8 cellular contexts compared by ENCODE assay signal in the genomic region with DNA sequence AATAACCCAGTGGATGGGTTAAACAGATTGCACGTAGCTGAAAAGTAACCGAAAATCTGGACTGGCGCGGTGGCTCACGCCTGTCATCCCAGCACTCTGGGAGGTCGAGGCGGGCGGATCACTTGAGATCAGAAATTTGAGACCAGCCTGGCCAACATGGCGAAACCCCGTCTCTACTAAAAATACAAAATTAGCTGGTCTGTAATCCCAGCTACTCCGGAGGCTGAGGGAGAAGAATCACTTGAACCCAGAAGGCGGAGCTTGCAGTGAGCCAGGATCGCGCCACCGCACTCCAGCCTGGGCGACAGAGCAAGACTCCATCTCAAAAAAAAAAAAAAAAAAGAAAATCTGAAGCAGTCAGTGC. TPM values are rescaled to one million over a fixed set of nuclear protein-coding genes. Genes with fewer than 3 reads are reported as not detected.
A peak's percentile ranks its signal among the peaks of the same experiment; 100 is the strongest.
DNase-seq lines count a peak whose midpoint lies in the region; ATAC-seq and TF ChIP-seq lines count a peak whose summit lies in the region.
"Not testable (repeated sequence)": the region's sequence is repeated elsewhere in the genome, so short reads cannot be mapped to it uniquely, and the experiment has no call there.

No MANE protein-coding gene starts in this region.

- not testable (repeated sequence) for H3K27me3 Mint-ChIP-seq in T-cell

- H3K4me1 ChIP-seq in Karpas-422 (ENCODE audit: low read length), result peaks cover 39% of the 10 kb centered on the region

- POLR2A ChIA-PET in AG04449 (lab: Yijun Ruan, JAX) (interaction anchor here (0.7 to 1.6 kb wide), 7 partner anchors 13 to 94 kb away, joined by 3 to 8 read pairs (median 4); a partner anchor contains a TSS), T-cell (lab: Charles Lee) (interaction anchor here in 1 of 2 donors (0.6 kb wide), 1 partner anchor 326 kb away, joined by 3 read pairs; no protein-coding TSS in a partner anchor)

- not testable (repeated sequence) for H3K9me2 ChIP-seq in Karpas-422 (replicated peaks; ENCODE audit: insufficient read depth, low read length)

- H3K27ac ChIP-seq in Karpas-422 (ENCODE audit: low read length), result peak overlapping the region; percentile 84

- in situ Hi-C loops in astrocyte of the cerebellum (cut with HindIII; ENCODE audit: low sequenced_read_pairs), result not testable (repeated sequence)

- H3K27ac Mint-ChIP-seq in T-cell, result peak overlapping the region; percentile 97

- peaks cover 34 to 40% (median 34%) of the 10 kb centered on the region in 3 donors for H3K4me1 Mint-ChIP-seq in T-cell

- H3K36me3 ChIP-seq in Karpas-422 (ENCODE audit: insufficient read depth, low read length), result peaks cover 13% of the 10 kb centered on the region; the same call in 1 of the 2 replicates

- not testable (repeated sequence) for DNase-seq in AG04449 (ENCODE audit: low read depth, low spot score); Karpas-422; astrocyte of the cerebellum (ENCODE audit: low read depth)
- peak in 6 of 34 experiments; percentile 5 to 46 (median 16) for DNase-seq in T-cell
- peak; percentile 29 to 58 for DNase-seq in foreskin fibroblast
- DNase-seq in mucosa of gallbladder (ENCODE audit: low spot score), result peak; percentile 23
- peak; percentile 55 for DNase-seq in stimulated activated CD4-positive, alpha-beta T cell treated with anti-CD3 and anti-CD28 coated beads, Interleukin-15, amount 100 ng/mL, for 24 hours

- not testable (repeated sequence) for H3K9me3 Mint-ChIP-seq in T-cell

- H3K36me3 Mint-ChIP-seq in T-cell, result not testable (repeated sequence)

- peak overlapping the region; percentile 39; the same call in 1 of the 2 replicates for H2AFZ ChIP-seq in Karpas-422 (ENCODE audit: low read length)

- peak overlapping the region; percentile 99 for H3K9ac ChIP-seq in Karpas-422 (ENCODE audit: low read length)

- not testable (repeated sequence) for H3K9me3 ChIP-seq in Karpas-422 (ENCODE audit: low read length)

- H4K20me1 ChIP-seq in Karpas-422 (ENCODE audit: insufficient read depth, low read depth, low read length), result peaks cover 18% of the 10 kb centered on the region

- peak overlapping the region; percentile 86 for H3K4me2 ChIP-seq in Karpas-422 (ENCODE audit: low read depth, low read length, poor library complexity, severe bottlenecking)

- peak; percentile 16 for ATAC-seq in GM21528 (IDR thresholded peaks at IDR 0.05; ENCODE audit: low FRiP score, unreplicated experiment)
- ATAC-seq in T-cell (replicated peaks in 1 of 4), result peak in 3 of 4 experiments; percentile 5 to 35 (median 6)

- CTCF ChIA-PET in AG04449 (lab: Yijun Ruan, JAX), result interaction anchor here (0.7 to 5.1 kb wide), 34 partner anchors 8 to 286 kb away, joined by 3 to 66 read pairs (median 4); a partner anchor contains a TSS
- CTCF ChIA-PET in T-cell (lab: Charles Lee), result interaction anchor here in 1 of 2 donors (0.6 to 2.9 kb wide), 9 partner anchors 14 to 1161 kb away, joined by 3 to 16 read pairs (median 6); a partner anchor contains a TSS

- not testable (repeated sequence) for TF ChIP-seq CTCF in AG04449 (IDR thresholded peaks at IDR 0.05; ENCODE audit: insufficient read depth, low read length, missing control alignments); astrocyte of the cerebellum (IDR thresholded peaks at IDR 0.05; ENCODE audit: low read depth, low read length, missing control alignments); foreskin fibroblast (IDR thresholded peaks at IDR 0.05; ENCODE audit: low read depth, low read length)

- H3K4me3 ChIP-seq in AG04449 (ENCODE audit: low read depth, low read length) (peak overlapping the region; percentile 99), Karpas-422 (ENCODE audit: low read length) (peak overlapping the region; percentile 85), astrocyte of the cerebellum (ENCODE audit: low read depth, low read length) (peak overlapping the region; percentile 86), foreskin fibroblast (ENCODE audit: low read depth in 1 of 2, low read length in 2 of 2) (peak overlapping the region; percentile 87 to 97)

- H3K4me3 Mint-ChIP-seq in T-cell, result peak overlapping the region; percentile 98 to 99 (median 99)

- not testable (repeated sequence) for H3K27me3 ChIP-seq in Karpas-422 (ENCODE audit: low read length)

- peaks cover 42% of the 10 kb centered on the region for H3K79me2 ChIP-seq in Karpas-422 (ENCODE audit: low read length)

RNA-seq across cellular contexts. Expression of a gene that starts 0.7 kb away (rescaled TPM):
- total RNA-seq in Karpas-422 (2014; rRNA removed; shearing (Covaris generic); ENCODE audit: low replicate concordance), result 59.2 and 82.4 TPM in 2 replicates
- 100 to 1,000 TPM; 216 to 309 (median 290) TPM for total RNA-seq in T-cell
- total RNA-seq in mucosa of gallbladder, result 94.1 TPM

RNA-seq across cellular contexts. Expression of a gene that starts 27.2 kb away (rescaled TPM):
- 26.2 and 35.6 TPM in 2 replicates for total RNA-seq in Karpas-422 (2014; rRNA removed; shearing (Covaris generic); ENCODE audit: low replicate concordance)
- 10 to 100 TPM; 13.8 to 51.1 (median 41.3) TPM for total RNA-seq in T-cell
- total RNA-seq in mucosa of gallbladder, result 62.7 TPM
